11 cellular contexts compared by ENCODE assay signal in the genomic region with DNA sequence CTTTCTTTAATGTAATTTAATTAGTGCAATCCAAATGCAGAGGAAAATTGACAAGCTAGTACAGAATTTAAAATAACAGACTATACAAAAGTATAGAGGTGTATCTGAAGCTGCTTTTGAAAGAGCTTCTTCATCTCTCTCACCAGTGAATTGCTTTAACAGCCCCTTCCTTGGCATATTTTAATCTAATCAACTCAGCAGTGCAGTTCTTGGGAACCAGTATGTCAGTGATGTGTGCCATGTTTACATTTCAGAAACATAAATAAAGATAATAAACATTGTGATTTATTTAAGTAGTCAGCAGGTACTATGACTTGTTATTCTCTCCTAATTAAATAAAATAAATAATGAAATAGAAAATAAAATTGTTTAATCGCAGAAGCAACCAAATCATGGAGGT.
"Had no signal": no experiment of that assay in that cellular context is flagged by ENCODE, and none has a peak within 500 bp of the region (broad histone marks: within the 10 kb centered on the region; RNA-seq: fewer than 3 reads in every experiment).

No MANE protein-coding gene starts in this region.

- H3K36me3 ChIP-seq: HAP-1 had no signal

- H3K9ac ChIP-seq: GM23248 had no signal

- DNase-seq: GM23248, GOT3, H7, H9, HCEC 1CT, HFFc6 had no signal

- H3K27ac ChIP-seq: GM23248 had no signal

- FAIRE-seq: H1, H54 had no signal

- ATAC-seq: GM23338, HCT116 had no signal

- H3K4me2 ChIP-seq: GM23338 had no signal

- H3K4me3 ChIP-seq: GM23248, GM23338, HAP-1 had no signal

- H2AFZ ChIP-seq: GM23248, GM23338 had no signal

- H3K9me3 ChIP-seq: HAP-1 had no signal

- H3K4me1 ChIP-seq: HAP-1 had no signal
